ENCODE assay signal across 1 cellular context in the genomic region with DNA sequence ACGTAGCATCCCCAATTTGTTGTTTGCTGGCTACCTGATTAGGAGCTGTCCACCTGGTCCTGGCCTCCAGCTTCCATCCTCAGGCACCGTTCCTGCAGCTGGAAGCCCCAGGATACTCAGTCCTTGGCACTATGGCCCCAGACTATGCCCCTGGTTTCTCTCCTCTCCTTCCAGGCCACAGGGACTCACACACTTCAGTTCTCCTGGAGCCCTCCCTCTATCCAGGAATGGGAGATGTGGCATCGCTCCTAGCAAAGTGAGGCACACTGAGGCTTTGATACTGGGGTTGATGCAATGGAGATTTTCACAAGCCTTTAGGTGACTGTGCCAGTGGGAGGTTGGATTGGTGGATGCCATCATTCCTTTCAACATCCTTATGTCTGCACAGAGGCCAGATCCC.
TF ChIP-seq lines count a peak whose summit lies in the region.

No MANE protein-coding gene starts in this region.

TF ChIP-seq in WTC11, 78 proteins besides CTCF, POLR2A, EP300 and RAD21 (continued from another document):
- TF ChIP-seq, protein P1, sequence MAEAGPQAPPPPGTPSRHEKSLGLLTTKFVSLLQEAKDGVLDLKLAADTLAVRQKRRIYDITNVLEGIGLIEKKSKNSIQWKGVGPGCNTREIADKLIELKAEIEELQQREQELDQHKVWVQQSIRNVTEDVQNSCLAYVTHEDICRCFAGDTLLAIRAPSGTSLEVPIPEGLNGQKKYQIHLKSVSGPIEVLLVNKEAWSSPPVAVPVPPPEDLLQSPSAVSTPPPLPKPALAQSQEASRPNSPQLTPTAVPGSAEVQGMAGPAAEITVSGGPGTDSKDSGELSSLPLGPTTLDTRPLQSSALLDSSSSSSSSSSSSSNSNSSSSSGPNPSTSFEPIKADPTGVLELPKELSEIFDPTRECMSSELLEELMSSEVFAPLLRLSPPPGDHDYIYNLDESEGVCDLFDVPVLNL (CRISPR knock-in tag; IDR thresholded peaks at IDR 0.05; ENCODE audit: borderline replicate concordance, low read depth) = no peak
- no peak for TF ChIP-seq ZNF121 (CRISPR knock-in tag; IDR thresholded peaks at IDR 0.05)
- no peak for TF ChIP-seq ELF4 (CRISPR knock-in tag; IDR thresholded peaks at IDR 0.05; ENCODE audit: low read depth)
- no peak for TF ChIP-seq FOXJ3 (CRISPR knock-in tag; IDR thresholded peaks at IDR 0.05; ENCODE audit: borderline replicate concordance)
- TF ChIP-seq SOX15 (CRISPR knock-in tag; IDR thresholded peaks at IDR 0.05) = no peak
- TF ChIP-seq, protein P2, sequence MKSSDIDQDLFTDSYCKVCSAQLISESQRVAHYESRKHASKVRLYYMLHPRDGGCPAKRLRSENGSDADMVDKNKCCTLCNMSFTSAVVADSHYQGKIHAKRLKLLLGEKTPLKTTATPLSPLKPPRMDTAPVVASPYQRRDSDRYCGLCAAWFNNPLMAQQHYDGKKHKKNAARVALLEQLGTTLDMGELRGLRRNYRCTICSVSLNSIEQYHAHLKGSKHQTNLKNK (CRISPR knock-in tag; IDR thresholded peaks at IDR 0.05) = no peak
- TF ChIP-seq ZNF416 (CRISPR knock-in tag; IDR thresholded peaks at IDR 0.05) = no peak
- TF ChIP-seq, protein P3, sequence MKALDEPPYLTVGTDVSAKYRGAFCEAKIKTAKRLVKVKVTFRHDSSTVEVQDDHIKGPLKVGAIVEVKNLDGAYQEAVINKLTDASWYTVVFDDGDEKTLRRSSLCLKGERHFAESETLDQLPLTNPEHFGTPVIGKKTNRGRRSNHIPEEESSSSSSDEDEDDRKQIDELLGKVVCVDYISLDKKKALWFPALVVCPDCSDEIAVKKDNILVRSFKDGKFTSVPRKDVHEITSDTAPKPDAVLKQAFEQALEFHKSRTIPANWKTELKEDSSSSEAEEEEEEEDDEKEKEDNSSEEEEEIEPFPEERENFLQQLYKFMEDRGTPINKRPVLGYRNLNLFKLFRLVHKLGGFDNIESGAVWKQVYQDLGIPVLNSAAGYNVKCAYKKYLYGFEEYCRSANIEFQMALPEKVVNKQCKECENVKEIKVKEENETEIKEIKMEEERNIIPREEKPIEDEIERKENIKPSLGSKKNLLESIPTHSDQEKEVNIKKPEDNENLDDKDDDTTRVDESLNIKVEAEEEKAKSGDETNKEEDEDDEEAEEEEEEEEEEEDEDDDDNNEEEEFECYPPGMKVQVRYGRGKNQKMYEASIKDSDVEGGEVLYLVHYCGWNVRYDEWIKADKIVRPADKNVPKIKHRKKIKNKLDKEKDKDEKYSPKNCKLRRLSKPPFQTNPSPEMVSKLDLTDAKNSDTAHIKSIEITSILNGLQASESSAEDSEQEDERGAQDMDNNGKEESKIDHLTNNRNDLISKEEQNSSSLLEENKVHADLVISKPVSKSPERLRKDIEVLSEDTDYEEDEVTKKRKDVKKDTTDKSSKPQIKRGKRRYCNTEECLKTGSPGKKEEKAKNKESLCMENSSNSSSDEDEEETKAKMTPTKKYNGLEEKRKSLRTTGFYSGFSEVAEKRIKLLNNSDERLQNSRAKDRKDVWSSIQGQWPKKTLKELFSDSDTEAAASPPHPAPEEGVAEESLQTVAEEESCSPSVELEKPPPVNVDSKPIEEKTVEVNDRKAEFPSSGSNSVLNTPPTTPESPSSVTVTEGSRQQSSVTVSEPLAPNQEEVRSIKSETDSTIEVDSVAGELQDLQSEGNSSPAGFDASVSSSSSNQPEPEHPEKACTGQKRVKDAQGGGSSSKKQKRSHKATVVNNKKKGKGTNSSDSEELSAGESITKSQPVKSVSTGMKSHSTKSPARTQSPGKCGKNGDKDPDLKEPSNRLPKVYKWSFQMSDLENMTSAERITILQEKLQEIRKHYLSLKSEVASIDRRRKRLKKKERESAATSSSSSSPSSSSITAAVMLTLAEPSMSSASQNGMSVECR (CRISPR knock-in tag; IDR thresholded peaks at IDR 0.05; ENCODE audit: borderline replicate concordance) = no peak
- TF ChIP-seq ZNF263 (CRISPR knock-in tag; IDR thresholded peaks at IDR 0.05; ENCODE audit: low read depth) = no peak
- TF ChIP-seq PRRX2 (CRISPR knock-in tag; IDR thresholded peaks at IDR 0.05) = no peak
- TF ChIP-seq FOXK1 (CRISPR knock-in tag; IDR thresholded peaks at IDR 0.05) = no peak
- TF ChIP-seq, protein P4, sequence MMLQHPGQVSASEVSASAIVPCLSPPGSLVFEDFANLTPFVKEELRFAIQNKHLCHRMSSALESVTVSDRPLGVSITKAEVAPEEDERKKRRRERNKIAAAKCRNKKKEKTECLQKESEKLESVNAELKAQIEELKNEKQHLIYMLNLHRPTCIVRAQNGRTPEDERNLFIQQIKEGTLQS (CRISPR knock-in tag; conservative IDR thresholded peaks at IDR 0.05) = no peak
